In genomic region chr18:1578505-1578904, GRCh38 we compare ENCODE assay signal across 1 cellular context.
TF ChIP-seq lines count a peak whose summit lies in the region.

No MANE protein-coding gene starts in this region.

TF ChIP-seq in GM23338, 12 proteins besides CTCF, POLR2A, EP300 and RAD21 (continued from another document):
- no peak for TF ChIP-seq STAT1 (IDR thresholded peaks at IDR 0.05; ENCODE audit: unreplicated experiment)
- no peak for TF ChIP-seq POLR2AphosphoS5 (IDR thresholded peaks at IDR 0.05; ENCODE audit: low read depth)
- no peak for TF ChIP-seq JUNB (IDR thresholded peaks at IDR 0.05; ENCODE audit: unreplicated experiment)
